2 cellular contexts compared by ENCODE assay signal in the genomic region with DNA sequence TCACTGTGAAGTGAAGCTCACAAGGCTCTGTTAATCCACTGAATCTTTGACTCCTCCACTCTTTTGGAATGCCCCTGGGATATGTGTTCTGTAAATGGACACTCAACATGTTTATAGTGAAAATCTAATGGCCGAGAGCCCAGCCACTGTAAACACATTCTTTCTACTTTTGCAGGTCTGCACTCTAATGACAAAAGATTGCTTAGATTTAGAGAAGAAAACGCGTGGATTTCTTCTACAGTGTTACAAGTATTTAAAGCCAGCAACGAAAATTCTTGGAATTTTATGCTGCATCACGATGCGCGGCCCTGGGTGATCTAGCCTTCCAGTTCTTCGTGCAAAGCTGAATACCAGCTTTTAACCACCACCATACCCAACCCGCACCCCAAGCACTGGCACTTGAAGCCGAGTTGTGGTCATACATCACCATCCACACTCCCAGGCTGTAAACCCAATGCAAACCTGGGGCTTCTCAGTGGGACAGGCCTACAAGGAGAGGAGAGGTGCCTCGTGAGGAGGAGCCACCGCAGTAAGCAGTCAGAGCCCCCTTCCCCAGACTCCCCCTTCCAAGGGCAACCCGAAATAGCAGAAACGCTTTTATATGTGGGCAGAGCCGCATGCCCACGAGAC.
TF ChIP-seq lines count a peak whose summit lies in the region.

No MANE protein-coding gene starts in this region.

TF ChIP-seq in SK-N-SH, 30 proteins besides CTCF, POLR2A, EP300 and RAD21 (continued from another document):
- TF ChIP-seq, protein P1, sequence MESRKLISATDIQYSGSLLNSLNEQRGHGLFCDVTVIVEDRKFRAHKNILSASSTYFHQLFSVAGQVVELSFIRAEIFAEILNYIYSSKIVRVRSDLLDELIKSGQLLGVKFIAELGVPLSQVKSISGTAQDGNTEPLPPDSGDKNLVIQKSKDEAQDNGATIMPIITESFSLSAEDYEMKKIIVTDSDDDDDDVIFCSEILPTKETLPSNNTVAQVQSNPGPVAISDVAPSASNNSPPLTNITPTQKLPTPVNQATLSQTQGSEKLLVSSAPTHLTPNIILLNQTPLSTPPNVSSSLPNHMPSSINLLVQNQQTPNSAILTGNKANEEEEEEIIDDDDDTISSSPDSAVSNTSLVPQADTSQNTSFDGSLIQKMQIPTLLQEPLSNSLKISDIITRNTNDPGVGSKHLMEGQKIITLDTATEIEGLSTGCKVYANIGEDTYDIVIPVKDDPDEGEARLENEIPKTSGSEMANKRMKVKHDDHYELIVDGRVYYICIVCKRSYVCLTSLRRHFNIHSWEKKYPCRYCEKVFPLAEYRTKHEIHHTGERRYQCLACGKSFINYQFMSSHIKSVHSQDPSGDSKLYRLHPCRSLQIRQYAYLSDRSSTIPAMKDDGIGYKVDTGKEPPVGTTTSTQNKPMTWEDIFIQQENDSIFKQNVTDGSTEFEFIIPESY (IDR thresholded peaks at IDR 0.05; ENCODE audit: borderline replicate concordance, low read depth), result no peak
TF ChIP-seq in SK-N-SH: peak in this region for 0.

TF ChIP-seq in SK-N-SH treated with all-trans-retinoic acid at 6 μM for 48 hours, 23 proteins besides CTCF, POLR2A, EP300 and RAD21 (continued from another document):
- TF ChIP-seq, protein P2, sequence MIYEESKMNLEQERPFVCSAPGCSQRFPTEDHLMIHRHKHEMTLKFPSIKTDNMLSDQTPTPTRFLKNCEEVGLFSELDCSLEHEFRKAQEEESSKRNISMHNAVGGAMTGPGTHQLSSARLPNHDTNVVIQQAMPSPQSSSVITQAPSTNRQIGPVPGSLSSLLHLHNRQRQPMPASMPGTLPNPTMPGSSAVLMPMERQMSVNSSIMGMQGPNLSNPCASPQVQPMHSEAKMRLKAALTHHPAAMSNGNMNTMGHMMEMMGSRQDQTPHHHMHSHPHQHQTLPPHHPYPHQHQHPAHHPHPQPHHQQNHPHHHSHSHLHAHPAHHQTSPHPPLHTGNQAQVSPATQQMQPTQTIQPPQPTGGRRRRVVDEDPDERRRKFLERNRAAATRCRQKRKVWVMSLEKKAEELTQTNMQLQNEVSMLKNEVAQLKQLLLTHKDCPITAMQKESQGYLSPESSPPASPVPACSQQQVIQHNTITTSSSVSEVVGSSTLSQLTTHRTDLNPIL (CRISPR knock-in tag; IDR thresholded peaks at IDR 0.05; ENCODE audit: low read depth), result no peak
- TF ChIP-seq ZNF8 (CRISPR knock-in tag; IDR thresholded peaks at IDR 0.05) (no peak), ZFP30 (CRISPR knock-in tag; IDR thresholded peaks at IDR 0.05) (no peak), TOX (CRISPR knock-in tag; IDR thresholded peaks at IDR 0.05; ENCODE audit: borderline replicate concordance) (no peak), BACH2 (CRISPR knock-in tag; IDR thresholded peaks at IDR 0.05; ENCODE audit: borderline replicate concordance) (no peak)
- TF ChIP-seq, protein P3, sequence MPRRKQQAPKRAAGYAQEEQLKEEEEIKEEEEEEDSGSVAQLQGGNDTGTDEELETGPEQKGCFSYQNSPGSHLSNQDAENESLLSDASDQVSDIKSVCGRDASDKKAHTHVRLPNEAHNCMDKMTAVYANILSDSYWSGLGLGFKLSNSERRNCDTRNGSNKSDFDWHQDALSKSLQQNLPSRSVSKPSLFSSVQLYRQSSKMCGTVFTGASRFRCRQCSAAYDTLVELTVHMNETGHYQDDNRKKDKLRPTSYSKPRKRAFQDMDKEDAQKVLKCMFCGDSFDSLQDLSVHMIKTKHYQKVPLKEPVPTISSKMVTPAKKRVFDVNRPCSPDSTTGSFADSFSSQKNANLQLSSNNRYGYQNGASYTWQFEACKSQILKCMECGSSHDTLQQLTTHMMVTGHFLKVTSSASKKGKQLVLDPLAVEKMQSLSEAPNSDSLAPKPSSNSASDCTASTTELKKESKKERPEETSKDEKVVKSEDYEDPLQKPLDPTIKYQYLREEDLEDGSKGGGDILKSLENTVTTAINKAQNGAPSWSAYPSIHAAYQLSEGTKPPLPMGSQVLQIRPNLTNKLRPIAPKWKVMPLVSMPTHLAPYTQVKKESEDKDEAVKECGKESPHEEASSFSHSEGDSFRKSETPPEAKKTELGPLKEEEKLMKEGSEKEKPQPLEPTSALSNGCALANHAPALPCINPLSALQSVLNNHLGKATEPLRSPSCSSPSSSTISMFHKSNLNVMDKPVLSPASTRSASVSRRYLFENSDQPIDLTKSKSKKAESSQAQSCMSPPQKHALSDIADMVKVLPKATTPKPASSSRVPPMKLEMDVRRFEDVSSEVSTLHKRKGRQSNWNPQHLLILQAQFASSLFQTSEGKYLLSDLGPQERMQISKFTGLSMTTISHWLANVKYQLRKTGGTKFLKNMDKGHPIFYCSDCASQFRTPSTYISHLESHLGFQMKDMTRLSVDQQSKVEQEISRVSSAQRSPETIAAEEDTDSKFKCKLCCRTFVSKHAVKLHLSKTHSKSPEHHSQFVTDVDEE (CRISPR knock-in tag; IDR thresholded peaks at IDR 0.05), result no peak
- TF ChIP-seq, protein P4, sequence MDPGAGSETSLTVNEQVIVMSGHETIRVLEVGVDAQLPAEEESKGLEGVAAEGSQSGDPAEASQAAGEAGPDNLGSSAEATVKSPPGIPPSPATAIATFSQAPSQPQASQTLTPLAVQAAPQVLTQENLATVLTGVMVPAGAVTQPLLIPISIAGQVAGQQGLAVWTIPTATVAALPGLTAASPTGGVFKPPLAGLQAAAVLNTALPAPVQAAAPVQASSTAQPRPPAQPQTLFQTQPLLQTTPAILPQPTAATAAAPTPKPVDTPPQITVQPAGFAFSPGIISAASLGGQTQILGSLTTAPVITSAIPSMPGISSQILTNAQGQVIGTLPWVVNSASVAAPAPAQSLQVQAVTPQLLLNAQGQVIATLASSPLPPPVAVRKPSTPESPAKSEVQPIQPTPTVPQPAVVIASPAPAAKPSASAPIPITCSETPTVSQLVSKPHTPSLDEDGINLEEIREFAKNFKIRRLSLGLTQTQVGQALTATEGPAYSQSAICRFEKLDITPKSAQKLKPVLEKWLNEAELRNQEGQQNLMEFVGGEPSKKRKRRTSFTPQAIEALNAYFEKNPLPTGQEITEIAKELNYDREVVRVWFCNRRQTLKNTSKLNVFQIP (CRISPR knock-in tag; IDR thresholded peaks at IDR 0.05; ENCODE audit: borderline replicate concordance, low read depth), result no peak
- TF ChIP-seq, protein P5, sequence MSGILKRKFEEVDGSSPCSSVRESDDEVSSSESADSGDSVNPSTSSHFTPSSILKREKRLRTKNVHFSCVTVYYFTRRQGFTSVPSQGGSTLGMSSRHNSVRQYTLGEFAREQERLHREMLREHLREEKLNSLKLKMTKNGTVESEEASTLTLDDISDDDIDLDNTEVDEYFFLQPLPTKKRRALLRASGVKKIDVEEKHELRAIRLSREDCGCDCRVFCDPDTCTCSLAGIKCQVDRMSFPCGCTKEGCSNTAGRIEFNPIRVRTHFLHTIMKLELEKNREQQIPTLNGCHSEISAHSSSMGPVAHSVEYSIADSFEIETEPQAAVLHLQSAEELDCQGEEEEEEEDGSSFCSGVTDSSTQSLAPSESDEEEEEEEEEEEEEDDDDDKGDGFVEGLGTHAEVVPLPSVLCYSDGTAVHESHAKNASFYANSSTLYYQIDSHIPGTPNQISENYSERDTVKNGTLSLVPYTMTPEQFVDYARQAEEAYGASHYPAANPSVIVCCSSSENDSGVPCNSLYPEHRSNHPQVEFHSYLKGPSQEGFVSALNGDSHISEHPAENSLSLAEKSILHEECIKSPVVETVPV (CRISPR knock-in tag; IDR thresholded peaks at IDR 0.05), result no peak
